ENCODE assay signal across 8 cellular contexts in the genomic region with DNA sequence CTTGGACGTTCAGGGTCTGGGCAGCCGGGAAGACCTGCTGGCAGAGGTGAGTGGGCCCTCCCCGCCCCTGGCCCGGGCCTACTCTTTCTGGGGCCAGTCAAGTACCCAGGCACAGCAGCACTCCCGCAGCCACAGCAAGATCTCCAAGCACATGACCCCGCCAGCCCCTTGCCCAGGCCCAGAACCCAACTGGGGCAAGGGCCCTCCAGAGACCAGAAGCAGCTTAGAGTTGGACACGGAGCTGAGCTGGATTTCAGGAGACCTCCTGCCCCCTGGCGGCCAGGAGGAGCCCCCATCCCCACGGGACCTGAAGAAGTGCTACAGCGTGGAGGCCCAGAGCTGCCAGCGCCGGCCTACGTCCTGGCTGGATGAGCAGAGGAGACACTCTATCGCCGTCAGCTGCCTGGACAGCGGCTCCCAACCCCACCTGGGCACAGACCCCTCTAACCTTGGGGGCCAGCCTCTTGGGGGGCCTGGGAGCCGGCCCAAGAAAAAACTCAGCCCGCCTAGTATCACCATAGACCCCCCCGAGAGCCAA. TPM values are rescaled to one million over a fixed set of nuclear protein-coding genes. Genes with fewer than 3 reads are reported as not detected.
A peak's percentile ranks its signal among the peaks of the same experiment; 100 is the strongest.
DNase-seq lines count a peak whose midpoint lies in the region; ATAC-seq and TF ChIP-seq lines count a peak whose summit lies in the region.

No MANE protein-coding gene starts in this region.

- H3K4me3 ChIP-seq in AG09309 (ENCODE audit: control insufficient read depth, low read depth, low read length) (no peak overlapping the region), coronary artery (no peak overlapping the region)

- peak; percentile 43 for ATAC-seq in GM18511 (IDR thresholded peaks at IDR 0.05; ENCODE audit: unreplicated experiment)

- TF ChIP-seq CTCF in AG09309 (IDR thresholded peaks at IDR 0.05; ENCODE audit: control insufficient read depth, insufficient read depth, low read depth, low read length, missing control alignments) (peak; percentile 77), coronary artery (IDR thresholded peaks at IDR 0.05) (peak; percentile 56)

- H3K27ac ChIP-seq in coronary artery: no peak overlapping the region

- peak; percentile 2 for DNase-seq in AG09309 (ENCODE audit: low read depth)
- DNase-seq in NCI-H510A (lab: John Stamatoyannopoulos, UW): peak; percentile 48
- peak; percentile 81 for DNase-seq in activated CD4-positive, alpha-beta T cell treated with anti-CD3 and anti-CD28 coated beads for 48 hours
- no peak for DNase-seq in coronary artery (ENCODE audit: low spot score)
- DNase-seq in lung microvascular endothelial cell (ENCODE audit: low read depth in 2 of 2): peak; percentile 79 to 89
- peak; percentile 25 for DNase-seq in stimulated activated CD8-positive, alpha-beta memory T cell treated with anti-CD3 and anti-CD28 coated beads, Interleukin-15, amount 100 ng/mL, for 1 hour (ENCODE audit: low read depth)
- no peak for DNase-seq in HPDE6-E6E7 (ENCODE audit: extremely low spot score)

RNA-seq across cellular contexts. Expression of gene ABCC3, which starts 8.6 kb away (rescaled TPM):
- total RNA-seq in lung microvascular endothelial cell: 0.40 and 1.7 TPM in 2 replicates

Comparison
In these comparisons a context has a peak if more than half of its experiments do, and no peak if none do; other contexts are left out.
1. DNase-seq: peak in AG09309 (single experiment), NCI-H510A (single experiment), activated CD4-positive, alpha-beta T cell treated with anti-CD3 and anti-CD28 coated beads for 48 hours (single experiment), lung microvascular endothelial cell (2 of 2) and stimulated activated CD8-positive, alpha-beta memory T cell treated with anti-CD3 and anti-CD28 coated beads, Interleukin-15, amount 100 ng/mL, for 1 hour (single experiment); none in coronary artery (single experiment) and HPDE6-E6E7 (single experiment).